8 cellular contexts compared by ENCODE assay signal in genomic region chr17:35588196-35588920, GRCh38. TPM values are rescaled to one million over a fixed set of nuclear protein-coding genes. Genes with fewer than 3 reads are reported as not detected.
DNase-seq lines count a peak whose midpoint lies in the region; ATAC-seq and TF ChIP-seq lines count a peak whose summit lies in the region.

No MANE protein-coding gene starts in this region.

- H3K27me3 ChIP-seq in BJ (ENCODE audit: control insufficient read depth, insufficient read depth, low read length), result no peaks in the 10 kb centered on the region; the same call in 1 of the 2 replicates

- no peaks in the 10 kb centered on the region for H3K4me1 ChIP-seq in urinary bladder (ENCODE audit: insufficient read depth)

- peak overlapping the region; percentile 85 for H3K27ac ChIP-seq in urinary bladder (ENCODE audit: low read depth)

- no peak for DNase-seq in BJ (ENCODE audit: low read depth)
- peak; percentile 61 for DNase-seq in HS-5 (ENCODE audit: low read depth)
- DNase-seq in activated naive CD8-positive, alpha-beta T cell treated with anti-CD3 and anti-CD28 coated beads, Interleukin-2, amount 50 U/mL, for 24 hours, result no peak
- DNase-seq in left colon, result peak in 1 of 2 donors; percentile 23
- DNase-seq in NCI-H2171 treated with DMSO at 0.1 percent for 48 hours (lab: John Stamatoyannopoulos, UW), result no peak

- H3K9me3 Mint-ChIP-seq in activated naive CD8-positive, alpha-beta T cell treated with anti-CD3 and anti-CD28 coated beads, Interleukin-2, amount 50 U/mL, for 24 hours, result no peaks in the 10 kb centered on the region

- POLR2A ChIA-PET in BJ (lab: Charles Lee), result interaction anchor here (0.6 kb wide), 2 partner anchors 21 to 143 kb away, joined by 3 read pairs; partner anchors contain the start of gene RASL10B

- peak overlapping the region; percentile 98 for H3K27ac Mint-ChIP-seq in activated naive CD8-positive, alpha-beta T cell treated with anti-CD3 and anti-CD28 coated beads, Interleukin-2, amount 50 U/mL, for 24 hours

- TF ChIP-seq POLR2A in GM18505 (IDR thresholded peaks at IDR 0.05; ENCODE audit: borderline replicate concordance, extremely low read depth, insufficient read depth, insufficient read length), result no peak

- peak overlapping the region; percentile 75 for H3K4me3 ChIP-seq in BJ (ENCODE audit: low read depth, low read length)
- peak overlapping the region; percentile 49 for H3K4me3 ChIP-seq in urinary bladder (ENCODE audit: low read depth, low read length)

- 61% methylated on average over 12 of the region's 12 CpGs for WGBS in urinary bladder

- no peak for TF ChIP-seq CTCF in BJ (IDR thresholded peaks at IDR 0.05; ENCODE audit: insufficient read depth, low read depth, low read length)

- ATAC-seq in activated naive CD8-positive, alpha-beta T cell treated with anti-CD3 and anti-CD28 coated beads, Interleukin-2, amount 50 U/mL, for 24 hours, result peak; percentile 53
- ATAC-seq in left colon, result peak; percentile 69
- no peak for ATAC-seq in GM18505 (IDR thresholded peaks at IDR 0.05; ENCODE audit: unreplicated experiment)
- ATAC-seq in HG02759 (IDR thresholded peaks at IDR 0.05; ENCODE audit: unreplicated experiment), result no peak

- H3K36me3 Mint-ChIP-seq in activated naive CD8-positive, alpha-beta T cell treated with anti-CD3 and anti-CD28 coated beads, Interleukin-2, amount 50 U/mL, for 24 hours (ENCODE audit: low read depth), result peaks cover 10% of the 10 kb centered on the region

- peaks cover 2% of the 10 kb centered on the region for H3K27me3 Mint-ChIP-seq in activated naive CD8-positive, alpha-beta T cell treated with anti-CD3 and anti-CD28 coated beads, Interleukin-2, amount 50 U/mL, for 24 hours

- intact Hi-C loops in left colon (cut with DNase I, micrococcal nuclease), result no loop called here

- peaks cover 38% of the 10 kb centered on the region for H3K4me1 Mint-ChIP-seq in activated naive CD8-positive, alpha-beta T cell treated with anti-CD3 and anti-CD28 coated beads, Interleukin-2, amount 50 U/mL, for 24 hours

- CTCF ChIA-PET in BJ (lab: Yijun Ruan, JAX), result interaction anchor here (0.7 to 2.0 kb wide), 2 partner anchors 9 to 178 kb away, joined by 4 to 5 read pairs; no protein-coding TSS in a partner anchor

- H3K36me3 ChIP-seq in BJ (ENCODE audit: control insufficient read depth, insufficient read depth, low read length) (no peaks in the 10 kb centered on the region), urinary bladder (ENCODE audit: insufficient read depth) (no peaks in the 10 kb centered on the region)

- H3K4me3 Mint-ChIP-seq in activated naive CD8-positive, alpha-beta T cell treated with anti-CD3 and anti-CD28 coated beads, Interleukin-2, amount 50 U/mL, for 24 hours, result peak overlapping the region; percentile 100

RNA-seq across cellular contexts. Expression of gene AP2B1, which starts 1.2 kb away (rescaled TPM):
- 122 and 151 TPM in 2 replicates for polyA plus RNA-seq in BJ (2011; rRNA removed)
- polyA minus RNA-seq in BJ (2011; rRNA and poly(A)+ RNA removed), result 112 and 128 TPM in 2 replicates
- 100 to 1,000 TPM; 154 to 190 TPM for total RNA-seq in left colon
- total RNA-seq in urinary bladder, result 69.7 TPM
- polyA plus RNA-seq in urinary bladder, result 60.5 TPM

RNA-seq across cellular contexts. Expression of gene PEX12, which starts 10.0 kb away (rescaled TPM):
- polyA plus RNA-seq in BJ (2011; rRNA removed), result 8.5 and 11.0 TPM in 2 replicates
- 5.5 and 7.3 TPM in 2 replicates for polyA minus RNA-seq in BJ (2011; rRNA and poly(A)+ RNA removed)
- 1 to 10 TPM; 2.8 to 4.7 TPM for total RNA-seq in left colon
- total RNA-seq in urinary bladder, result 5.8 TPM
- polyA plus RNA-seq in urinary bladder, result 6.3 TPM

RNA-seq across cellular contexts. Expression of gene SLFN14, which starts 27.7 kb away (rescaled TPM):
- not detected in 2 replicates for polyA plus RNA-seq in BJ (2011; rRNA removed)
- polyA minus RNA-seq in BJ (2011; rRNA and poly(A)+ RNA removed), result not detected in 2 replicates
- total RNA-seq in left colon, result not detected
- 0.48 TPM for total RNA-seq in urinary bladder
- not detected for polyA plus RNA-seq in urinary bladder

RNA-seq across cellular contexts. Expression of gene SLFN12L, which starts 50.9 kb away (rescaled TPM):
- not detected in 2 replicates for polyA plus RNA-seq in BJ (2011; rRNA removed)
- not detected in 2 replicates for polyA minus RNA-seq in BJ (2011; rRNA and poly(A)+ RNA removed)
- total RNA-seq in left colon, result 1 to 10 TPM; 1.3 to 2.0 TPM
- total RNA-seq in urinary bladder, result 3.6 TPM
- polyA plus RNA-seq in urinary bladder, result 0.30 TPM

Comparison
In these comparisons a context has a peak if more than half of its experiments do, and no peak if none do; other contexts are left out.
1. ATAC-seq: peak in activated naive CD8-positive, alpha-beta T cell treated with anti-CD3 and anti-CD28 coated beads, Interleukin-2, amount 50 U/mL, for 24 hours (single experiment) and left colon (single experiment); none in GM18505 (single experiment) and HG02759 (single experiment).